ENCODE assay signal across 7 cellular contexts in genomic region chr6:3227363-3228045, GRCh38. TPM values are rescaled to one million over a fixed set of nuclear protein-coding genes. Genes with fewer than 3 reads are reported as not detected.
DNase-seq lines count a peak whose midpoint lies in the region; ATAC-seq, FAIRE-seq and TF ChIP-seq lines count a peak whose summit lies in the region.

Gene TUBB2B (minus strand): TSS chr6:3227653. CDS start chr6:3227543, 110 bp downstream.

- H3K9me3 ChIP-seq in psoas muscle, result no peaks in the 10 kb centered on the region

- H3K4me1 Mint-ChIP-seq in activated T-helper 1 cell treated with anti-CD3 and anti-CD28 coated beads, Interleukin-12 subunit alpha, Interleukin-12 subunit beta, Interleukin-2, Interleukin-4 antibody, amounts not matched to agents 30 ng/mL and 10 ng/mL and 1 ng/mL, durations not matched to agents 14 hours and 24 hours and 36 hours (ENCODE audit: low read depth), result peaks cover 46% of the 10 kb centered on the region

- DNase-seq in GM12892 (ENCODE audit: insufficient read length), result no peak
- peak; percentile 89 to 94 for DNase-seq in NCI-H187 (lab: John Stamatoyannopoulos, UW)
- DNase-seq in activated T-helper 1 cell treated with anti-CD3 and anti-CD28 coated beads, Interleukin-12 subunit alpha, Interleukin-12 subunit beta, Interleukin-2, Interleukin-4 antibody, amounts not matched to agents 30 ng/mL and 10 ng/mL and 1 ng/mL, durations not matched to agents 14 hours and 24 hours and 36 hours (ENCODE audit: low spot score), result no peak
- DNase-seq in left ventricle myocardium superior, result peak; percentile 52
- peak; percentile 36 to 60 for DNase-seq in psoas muscle
- no peak for DNase-seq in NK-92 treated with Interleukin-12 subunit alpha and Interleukin-12 subunit beta, amount 100 ng/mL, for 24 hours (lab: John Stamatoyannopoulos, UW)

- FAIRE-seq in GM12892 (lab: Jason Lieb, UNC), result peak; percentile 24

- H3K27ac Mint-ChIP-seq in activated T-helper 1 cell treated with anti-CD3 and anti-CD28 coated beads, Interleukin-12 subunit alpha, Interleukin-12 subunit beta, Interleukin-2, Interleukin-4 antibody, amounts not matched to agents 30 ng/mL and 10 ng/mL and 1 ng/mL, durations not matched to agents 14 hours and 24 hours and 36 hours, result no peak within 1 kb of the TSS

- H3K27me3 Mint-ChIP-seq in activated T-helper 1 cell treated with anti-CD3 and anti-CD28 coated beads, Interleukin-12 subunit alpha, Interleukin-12 subunit beta, Interleukin-2, Interleukin-4 antibody, amounts not matched to agents 30 ng/mL and 10 ng/mL and 1 ng/mL, durations not matched to agents 14 hours and 24 hours and 36 hours (ENCODE audit: insufficient read depth), result peaks cover 75% of the 10 kb centered on the region

- peaks cover 36% of the 10 kb centered on the region for H3K4me1 ChIP-seq in psoas muscle

- TF ChIP-seq CTCF in psoas muscle (IDR thresholded peaks at IDR 0.05), result no peak

- TF ChIP-seq POLR2A in GM12892 (IDR thresholded peaks at IDR 0.05; ENCODE audit: low read depth, low read length), result peak; percentile 79

- H3K4me3 Mint-ChIP-seq in activated T-helper 1 cell treated with anti-CD3 and anti-CD28 coated beads, Interleukin-12 subunit alpha, Interleukin-12 subunit beta, Interleukin-2, Interleukin-4 antibody, amounts not matched to agents 30 ng/mL and 10 ng/mL and 1 ng/mL, durations not matched to agents 14 hours and 24 hours and 36 hours, result peak within 1 kb of the TSS; percentile 71

- no peaks in the 10 kb centered on the region for H3K36me3 ChIP-seq in psoas muscle (ENCODE audit: insufficient read depth in 1 of 2, low read depth in 1 of 2)

- H3K4me3 ChIP-seq in psoas muscle, result peak within 1 kb of the TSS; percentile 64

- peaks cover 0 to 65% (median 27%) of the 10 kb centered on the region in 3 donors for H3K27me3 ChIP-seq in psoas muscle (ENCODE audit: insufficient read depth in 3 of 3, low read length in 2 of 3)

- H3K27ac ChIP-seq in psoas muscle, result no peak within 1 kb of the TSS

- H3K9me3 Mint-ChIP-seq in activated T-helper 1 cell treated with anti-CD3 and anti-CD28 coated beads, Interleukin-12 subunit alpha, Interleukin-12 subunit beta, Interleukin-2, Interleukin-4 antibody, amounts not matched to agents 30 ng/mL and 10 ng/mL and 1 ng/mL, durations not matched to agents 14 hours and 24 hours and 36 hours, result no peaks in the 10 kb centered on the region

- 1 to 2% (median 1%) methylated on average over 47 to 66 of the region's 66 CpGs for WGBS in psoas muscle, 3 donors

- ATAC-seq in left ventricle myocardium superior (peak; percentile 53), psoas muscle (peak in 3 of 4 donors; percentile 27 to 46 (median 40)), HG02938 (IDR thresholded peaks at IDR 0.05; ENCODE audit: unreplicated experiment) (no peak)

- intact Hi-C loops in activated T-helper 1 cell treated with anti-CD3 and anti-CD28 coated beads, Interleukin-12 subunit alpha, Interleukin-12 subunit beta, Interleukin-2, Interleukin-4 antibody, amounts not matched to agents 30 ng/mL and 10 ng/mL and 1 ng/mL, durations not matched to agents 14 hours and 24 hours and 36 hours (cut with micrococcal nuclease), result loop anchor here (2.0 to 5.0 kb wide), 4 partner anchors 19 to 1850 kb away; no protein-coding TSS in a partner anchor
- intact Hi-C loops in left ventricle myocardium superior (cut with micrococcal nuclease), result no loop called here
- intact Hi-C loops in psoas muscle (cut with DNase I), result no loop called here

- H3K36me3 Mint-ChIP-seq in activated T-helper 1 cell treated with anti-CD3 and anti-CD28 coated beads, Interleukin-12 subunit alpha, Interleukin-12 subunit beta, Interleukin-2, Interleukin-4 antibody, amounts not matched to agents 30 ng/mL and 10 ng/mL and 1 ng/mL, durations not matched to agents 14 hours and 24 hours and 36 hours (ENCODE audit: low read depth), result no peaks in the 10 kb centered on the region

RNA-seq across cellular contexts. Expression of gene TUBB2B, which starts in this region (rescaled TPM):
- polyA plus RNA-seq in GM12892 (2012; ENCODE audit: missing spikeins), result 39.9 TPM
- 0.20 and 0.57 TPM in 2 replicates for total RNA-seq in activated T-helper 1 cell treated with anti-CD3 and anti-CD28 coated beads, Interleukin-12 subunit alpha, Interleukin-12 subunit beta, Interleukin-2, Interleukin-4 antibody, amounts not matched to agents 30 ng/mL and 10 ng/mL and 1 ng/mL, durations not matched to agents 14 hours and 24 hours and 36 hours
- 1.0 TPM for total RNA-seq in left ventricle myocardium superior
- total RNA-seq in psoas muscle, result 1 to 10 TPM; 1.1 to 4.4 (median 3.1) TPM
- polyA plus RNA-seq in psoas muscle, result 1 to 10 TPM; 3.3 to 5.7 (median 3.4) TPM

Comparison
In these comparisons a context has a peak if more than half of its experiments do, and no peak if none do; other contexts are left out.
1. DNase-seq: peak in NCI-H187 (2 of 2), left ventricle myocardium superior (single experiment) and psoas muscle (2 of 2); none in GM12892 (single experiment), activated T-helper 1 cell treated with anti-CD3 and anti-CD28 coated beads, Interleukin-12 subunit alpha, Interleukin-12 subunit beta, Interleukin-2, Interleukin-4 antibody, amounts not matched to agents 30 ng/mL and 10 ng/mL and 1 ng/mL, durations not matched to agents 14 hours and 24 hours and 36 hours (single experiment) and NK-92 treated with Interleukin-12 subunit alpha and Interleukin-12 subunit beta, amount 100 ng/mL, for 24 hours (single experiment).